In genomic region chr2:100610381-100610831, GRCh38 we compare ENCODE assay signal across 8 cellular contexts. TPM values are rescaled to one million over a fixed set of nuclear protein-coding genes. Genes with fewer than 3 reads are reported as not detected.
DNase-seq lines count a peak whose midpoint lies in the region; ATAC-seq and TF ChIP-seq lines count a peak whose summit lies in the region.

No MANE protein-coding gene starts in this region.

- no peaks in the 10 kb centered on the region for H3K9me3 ChIP-seq in Peyer's patch
- H3K9me3 ChIP-seq in thoracic aorta, result no peaks in the 10 kb centered on the region

- no peak overlapping the region for H3K4me3 Mint-ChIP-seq in HFFc6

- H3K36me3 ChIP-seq in Peyer's patch, result no peaks in the 10 kb centered on the region
- H3K36me3 ChIP-seq in thoracic aorta, result no peaks in the 10 kb centered on the region

- H3K27me3 Mint-ChIP-seq in HFFc6 (ENCODE audit: insufficient read depth), result no peaks in the 10 kb centered on the region; the same call in none of the 2 replicates

- H3K4me1 ChIP-seq in Peyer's patch (no peaks in the 10 kb centered on the region), thoracic aorta (ENCODE audit: control insufficient read depth in 1 of 2, low read depth in 2 of 2) (no peaks in the 10 kb centered on the region)

- H3K4me3 ChIP-seq in Peyer's patch (no peak overlapping the region), fibroblast of pulmonary artery (replicated peaks; ENCODE audit: low read depth, low read length) (no peak overlapping the region), thoracic aorta (no peak overlapping the region)

- peaks cover 16% of the 10 kb centered on the region for H3K4me1 Mint-ChIP-seq in HFFc6 (ENCODE audit: low read depth)

- no peaks in the 10 kb centered on the region for H3K36me3 Mint-ChIP-seq in HFFc6 (ENCODE audit: low read depth)

- ATAC-seq in omental fat pad (ENCODE audit: low FRiP score) (peak; percentile 77), thoracic aorta (ENCODE audit: insufficient number of reproducible peaks, low FRiP score, low read depth) (no peak)

- TF ChIP-seq POLR2A in Peyer's patch (IDR thresholded peaks at IDR 0.05), result no peak

- TF ChIP-seq CTCF in HFFc6 (IDR thresholded peaks at IDR 0.05) (peak; percentile 83), Peyer's patch (IDR thresholded peaks at IDR 0.05) (peak in 5 of 6 experiments; percentile 6 to 53 (median 48)), fibroblast of pulmonary artery (IDR thresholded peaks at IDR 0.05; ENCODE audit: low read length, missing control alignments) (peak; percentile 75), omental fat pad (IDR thresholded peaks at IDR 0.05) (no peak), thoracic aorta (IDR thresholded peaks at IDR 0.05) (peak; percentile 50)

- H3K27me3 ChIP-seq in Peyer's patch (no peaks in the 10 kb centered on the region), thoracic aorta (replicated peaks; ENCODE audit: insufficient read depth) (no peaks in the 10 kb centered on the region)

- H3K27ac ChIP-seq in Peyer's patch (no peak overlapping the region), thoracic aorta (no peak overlapping the region)

- no peak overlapping the region for H3K27ac Mint-ChIP-seq in HFFc6

- DNase-seq in COLO829 (ENCODE audit: low spot score) (peak; percentile 79), HFFc6 (peak; percentile 61), Peyer's patch (peak; percentile 64 to 82 (median 67)), fibroblast of pulmonary artery (ENCODE audit: low read depth) (peak; percentile 68), omental fat pad (ENCODE audit: low spot score) (peak; percentile 40), thoracic aorta (ENCODE audit: low spot score) (no peak), cerebellar nuclear complex (lab: John Stamatoyannopoulos, UW) (no peak)
- peak; percentile 82 to 85 for DNase-seq in activated T-cell treated with anti-CD3 and anti-CD28 coated beads, Interleukin-2, amount 50 U/mL, for 48 hours

- H3K9me3 Mint-ChIP-seq in HFFc6, result no peaks in the 10 kb centered on the region

RNA-seq across cellular contexts. Expression of gene PDCL3, which starts 47.6 kb away (rescaled TPM):
- total RNA-seq in HFFc6 (2021; fragmentation: NEBNext Ultra II Directional; extraction: Animal tissue kit (Norgen Biotek cat#: 25700)), result 10 to 100 TPM; 26.1 to 30.3 (median 29.1) TPM
- total RNA-seq in Peyer's patch, result 10 to 100 TPM in 1 of 4 donors, 1 to 10 TPM in 3; 5.0 to 14.0 (median 7.3) TPM
- total RNA-seq in omental fat pad, result 10 to 100 TPM; 11.3 to 17.4 (median 14.0) TPM
- 10 to 100 TPM in 1 of 2 donors, 1 to 10 TPM in 1; 7.5 to 13.4 TPM for total RNA-seq in thoracic aorta

Comparison
In these comparisons a context has a peak if more than half of its experiments do, and no peak if none do; other contexts are left out.
1. DNase-seq: peak in COLO829 (single experiment), HFFc6 (single experiment), Peyer's patch (3 of 3), activated T-cell treated with anti-CD3 and anti-CD28 coated beads, Interleukin-2, amount 50 U/mL, for 48 hours (2 of 2), fibroblast of pulmonary artery (single experiment) and omental fat pad (single experiment); none in thoracic aorta (single experiment) and cerebellar nuclear complex (0 of 2).
2. CTCF ChIP-seq: peak in HFFc6 (single experiment), Peyer's patch (5 of 6), fibroblast of pulmonary artery (single experiment) and thoracic aorta (single experiment); none in omental fat pad (0 of 3).